19 cellular contexts compared by ENCODE assay signal in the genomic region with DNA sequence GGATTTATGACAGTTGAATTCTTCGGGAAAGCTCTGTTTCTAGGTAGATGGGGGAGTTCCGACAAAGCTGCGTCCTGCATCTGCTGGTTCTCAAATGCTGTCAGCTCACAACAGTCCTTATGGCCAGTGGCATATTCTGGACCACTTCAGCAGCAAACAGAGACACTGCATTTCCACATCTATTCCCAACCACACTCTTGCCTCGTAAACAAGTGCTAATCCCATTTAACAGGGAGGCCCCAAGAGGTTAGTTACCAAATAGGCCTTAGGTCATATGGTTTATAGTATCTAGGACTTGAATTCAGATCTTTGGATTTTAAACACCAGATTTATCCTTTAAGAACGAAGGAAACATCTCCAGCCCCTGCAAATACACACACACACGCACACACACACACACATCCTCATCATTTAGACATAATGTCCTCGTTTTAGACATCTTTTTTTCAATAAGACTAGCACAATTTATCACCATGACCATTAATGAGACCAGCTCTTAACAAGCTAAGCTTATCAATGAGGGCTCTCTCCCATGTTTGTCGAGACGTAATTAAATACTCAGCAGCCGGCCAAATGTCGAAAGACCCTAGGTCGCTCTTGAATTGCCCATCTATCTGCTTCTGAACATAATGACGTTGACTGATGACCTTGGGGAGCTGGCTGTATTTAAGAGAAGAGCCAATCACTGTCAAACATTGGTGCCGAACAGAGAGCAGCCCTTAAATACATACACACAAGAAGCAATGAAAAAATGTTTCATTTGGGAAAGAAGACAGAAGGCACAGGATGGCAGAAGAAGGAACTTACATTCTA.
DNase-seq lines count a peak whose midpoint lies in the region; ATAC-seq and TF ChIP-seq lines count a peak whose summit lies in the region.
"Had no signal": no experiment of that assay in that cellular context is flagged by ENCODE, and none has a peak within 500 bp of the region (broad histone marks: within the 10 kb centered on the region; RNA-seq: fewer than 3 reads in every experiment).

No MANE protein-coding gene starts in this region.

- H3K9ac ChIP-seq in endodermal cell (ENCODE audit: extremely low read depth, low read length, poor library complexity, severe bottlenecking) = no peak overlapping the region
- H3K9ac ChIP-seq: KMS-11 had no signal

- no peaks in the 10 kb centered on the region for H3K36me3 Mint-ChIP-seq in endodermal cell (ENCODE audit: low read depth)
- no peaks in the 10 kb centered on the region for H3K36me3 Mint-ChIP-seq in neural crest cell (ENCODE audit: low read depth)
- no peaks in the 10 kb centered on the region for H3K36me3 Mint-ChIP-seq in activated naive CD4-positive, alpha-beta T cell treated with anti-CD3 and anti-CD28 coated beads, Interleukin-2, amount 10 ng/mL, durations not matched to agents 7 days and 5 days
- H3K36me3 Mint-ChIP-seq: CD14-positive monocyte had no signal

- no peak for ATAC-seq in GM21528 (IDR thresholded peaks at IDR 0.05; ENCODE audit: low FRiP score, unreplicated experiment)

- DNase-seq in NCI-H1417 treated with DMSO at 0.1 percent for 48 hours (lab: John Stamatoyannopoulos, UW) (peak; percentile 36), NCI-H82 (lab: John Stamatoyannopoulos, UW) (peak; percentile 99), endodermal cell (no peak), neural crest cell (ENCODE audit: low read depth, low spot score) (no peak), DMS79 treated with DMSO at 0.1 percent for 48 hours (lab: John Stamatoyannopoulos, UW) (no peak), pons (ENCODE audit: low spot score) (no peak)
- DNase-seq in activated naive CD4-positive, alpha-beta T cell treated with anti-CD3 and anti-CD28 coated beads, Interleukin-2, amount 10 ng/mL, durations not matched to agents 7 days and 5 days = no peak
- DNase-seq: ACHN, AML-193, COR-L47, DMS153, EL, NCI-H1694, NCI-H2107 had no signal

- H3K4me3 ChIP-seq in endodermal cell (ENCODE audit: low read length) = no peak overlapping the region
- H3K4me3 ChIP-seq: HAP-1, SJSA1 had no signal

- H3K4me1 Mint-ChIP-seq in endodermal cell = peaks cover 47% of the 10 kb centered on the region
- peaks cover 88% of the 10 kb centered on the region for H3K4me1 Mint-ChIP-seq in neural crest cell
- no peaks in the 10 kb centered on the region for H3K4me1 Mint-ChIP-seq in activated naive CD4-positive, alpha-beta T cell treated with anti-CD3 and anti-CD28 coated beads, Interleukin-2, amount 10 ng/mL, durations not matched to agents 7 days and 5 days

- H3K27me3 Mint-ChIP-seq in endodermal cell (ENCODE audit: insufficient read depth) = no peaks in the 10 kb centered on the region
- H3K27me3 Mint-ChIP-seq in neural crest cell (ENCODE audit: low read depth) = no peaks in the 10 kb centered on the region
- H3K27me3 Mint-ChIP-seq in activated naive CD4-positive, alpha-beta T cell treated with anti-CD3 and anti-CD28 coated beads, Interleukin-2, amount 10 ng/mL, durations not matched to agents 7 days and 5 days = peaks cover 15% of the 10 kb centered on the region

- CTCF ChIA-PET in activated naive CD4-positive, alpha-beta T cell treated with anti-CD3 and anti-CD28 coated beads, Interleukin-2, amount 10 ng/mL, durations not matched to agents 7 days and 5 days (lab: Charles Lee) = no interaction called here

- H3K4me3 Mint-ChIP-seq in endodermal cell (no peak overlapping the region), neural crest cell (peak overlapping the region; percentile 4)
- H3K4me3 Mint-ChIP-seq in activated naive CD4-positive, alpha-beta T cell treated with anti-CD3 and anti-CD28 coated beads, Interleukin-2, amount 10 ng/mL, durations not matched to agents 7 days and 5 days = no peak overlapping the region
- H3K4me3 Mint-ChIP-seq: CD14-positive monocyte had no signal

- H3K9me3 Mint-ChIP-seq in endodermal cell (no peaks in the 10 kb centered on the region), neural crest cell (no peaks in the 10 kb centered on the region)
- no peaks in the 10 kb centered on the region for H3K9me3 Mint-ChIP-seq in activated naive CD4-positive, alpha-beta T cell treated with anti-CD3 and anti-CD28 coated beads, Interleukin-2, amount 10 ng/mL, durations not matched to agents 7 days and 5 days
- H3K9me3 Mint-ChIP-seq: CD14-positive monocyte had no signal

- H3K27ac Mint-ChIP-seq in endodermal cell = no peak overlapping the region
- peak overlapping the region; percentile 85 for H3K27ac Mint-ChIP-seq in neural crest cell (ENCODE audit: unreplicated experiment)
- no peak overlapping the region for H3K27ac Mint-ChIP-seq in activated naive CD4-positive, alpha-beta T cell treated with anti-CD3 and anti-CD28 coated beads, Interleukin-2, amount 10 ng/mL, durations not matched to agents 7 days and 5 days
- H3K27ac Mint-ChIP-seq: CD14-positive monocyte had no signal

- 83% methylated on average over 10 to 14 of the region's 14 CpGs for WGBS in endodermal cell (ENCODE audit: insufficient coverage in 1 of 2, insufficient read length in 1 of 2), 2 experiments

- H3K36me3 ChIP-seq in endodermal cell (ENCODE audit: control insufficient read depth, insufficient read depth, low read length) = no peaks in the 10 kb centered on the region
- H3K36me3 ChIP-seq: HAP-1, SJSA1 had no signal

- no peaks in the 10 kb centered on the region for H3K27me3 ChIP-seq in endodermal cell (ENCODE audit: control insufficient read depth, insufficient read depth, low read length, poor library complexity, severe bottlenecking)
- H3K27me3 ChIP-seq: SJSA1 had no signal

- peak overlapping the region; percentile 98 for H3K27ac ChIP-seq in endodermal cell (ENCODE audit: low read depth, low read length)
- H3K27ac ChIP-seq: KMS-11, SJSA1 had no signal

- H3K9me3 ChIP-seq in endodermal cell (ENCODE audit: control insufficient read depth, low read length) = no peaks in the 10 kb centered on the region
- H3K9me3 ChIP-seq: HAP-1, SJSA1 had no signal

- TF ChIP-seq CTCF in endodermal cell (conservative IDR thresholded peaks at IDR 0.05) = no peak
- TF ChIP-seq CTCF in neural crest cell (conservative IDR thresholded peaks at IDR 0.05) = no peak

- no peaks in the 10 kb centered on the region for H3K4me1 ChIP-seq in endodermal cell (ENCODE audit: control insufficient read depth, insufficient read depth, low read length)

Comparison
In these comparisons a context has a peak if more than half of its experiments do, and no peak if none do; other contexts are left out.
1. DNase-seq: peak in NCI-H1417 treated with DMSO at 0.1 percent for 48 hours (single experiment) and NCI-H82 (single experiment); none in endodermal cell (single experiment), neural crest cell (single experiment), activated naive CD4-positive, alpha-beta T cell treated with anti-CD3 and anti-CD28 coated beads, Interleukin-2, amount 10 ng/mL, durations not matched to agents 7 days and 5 days (single experiment), DMS79 treated with DMSO at 0.1 percent for 48 hours (single experiment) and pons (single experiment).